Comparison of ENCODE assay signal across 8 cellular contexts in the genomic region with DNA sequence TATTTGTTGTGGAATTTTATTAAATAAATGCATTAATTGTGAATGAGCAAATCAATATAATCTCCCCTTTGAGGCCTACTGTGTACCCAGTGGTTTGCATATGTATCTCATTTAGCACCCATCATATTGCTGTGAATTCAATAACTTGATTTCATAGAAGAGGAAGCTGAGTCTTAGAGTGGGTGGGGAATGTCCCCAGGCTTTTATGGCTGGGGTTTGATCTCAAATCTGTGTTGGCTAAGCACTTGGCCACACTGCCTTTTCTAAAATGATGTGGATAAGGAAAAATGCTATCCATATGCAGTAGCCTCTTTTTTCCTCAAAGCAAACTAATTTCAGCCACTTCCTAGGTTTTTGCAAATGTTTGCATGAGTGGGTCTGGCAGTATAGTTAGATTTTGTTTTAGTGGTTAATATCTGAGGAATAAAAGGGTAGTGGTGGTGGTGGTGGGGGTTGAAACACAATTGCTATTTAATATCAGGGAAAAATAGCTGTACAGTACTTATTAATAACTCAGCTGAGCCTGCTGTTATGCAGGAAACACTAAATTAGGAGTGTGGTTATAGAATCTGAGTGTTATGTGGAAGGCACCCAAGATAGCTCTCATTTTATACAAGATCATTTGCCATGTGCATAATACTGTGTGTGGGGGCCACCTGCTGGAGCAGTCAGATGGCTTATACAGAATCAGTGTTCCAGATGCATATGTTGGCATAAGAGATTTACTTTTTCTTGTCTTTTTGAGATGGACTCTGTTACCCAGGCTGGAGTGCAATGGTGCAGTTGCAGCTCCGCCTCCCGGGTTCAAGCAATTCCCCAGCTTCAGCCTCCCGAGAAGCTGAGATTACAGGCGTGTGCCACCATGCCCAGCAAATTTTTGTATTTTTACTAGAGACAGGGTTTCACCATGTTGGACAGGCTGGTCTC.
A peak's percentile ranks its signal among the peaks of the same experiment; 100 is the strongest.
DNase-seq lines count a peak whose midpoint lies in the region; ATAC-seq, FAIRE-seq and TF ChIP-seq lines count a peak whose summit lies in the region.

No MANE protein-coding gene starts in this region.

- peak; percentile 91 for FAIRE-seq in keratinocyte (lab: Jason Lieb, UNC)

- CTCF ChIA-PET in BJ (lab: Yijun Ruan, JAX): interaction anchor here (0.5 to 6.2 kb wide), 22 partner anchors 10 to 683 kb away, joined by 3 to 93 read pairs (median 4); a partner anchor contains a TSS

- no peak overlapping the region for H3K4me2 ChIP-seq in keratinocyte (ENCODE audit: control insufficient read depth, extremely low read depth, insufficient read depth, low read depth, low read length)

- no peaks in the 10 kb centered on the region for H4K20me1 ChIP-seq in keratinocyte (ENCODE audit: control insufficient read depth, extremely low read depth, insufficient read depth, low read length)

- DNase-seq in BJ (ENCODE audit: low read depth) (peak; percentile 30), HS-27A (ENCODE audit: low read depth) (peak; percentile 40), astrocyte of the cerebellum (ENCODE audit: low read depth) (peak; percentile 86), keratinocyte (ENCODE audit: low read depth, low spot score) (no peak), ecto neural progenitor cell (ENCODE audit: low spot score) (no peak)
- peak; percentile 50 to 62 for DNase-seq in stimulated activated CD4-positive, alpha-beta T cell treated with anti-CD3 and anti-CD28 coated beads, Interleukin-2, amount 100 ng/mL, for 24 hours

- H3K36me3 ChIP-seq in BJ (ENCODE audit: control insufficient read depth, insufficient read depth, low read length) (no peaks in the 10 kb centered on the region), keratinocyte (ENCODE audit: control insufficient read depth in 2 of 2, extremely low read depth in 1 of 2, insufficient read depth in 2 of 2, low read length in 2 of 2) (peaks cover 0 to 1% of the 10 kb centered on the region in 2 experiments)

- no peak overlapping the region for H3K9ac ChIP-seq in keratinocyte (ENCODE audit: control insufficient read depth, extremely low read depth, insufficient read depth, low read length)

- POLR2A ChIA-PET in BJ (lab: Charles Lee): interaction anchor here (0.5 to 0.9 kb wide), 3 partner anchors 43 to 229 kb away, joined by 3 read pairs; no protein-coding TSS in a partner anchor

- peaks cover 39% of the 10 kb centered on the region for H3K4me1 Mint-ChIP-seq in T-helper 1 cell treated with Interleukin-12 subunit alpha and Interleukin-12 subunit beta and Interleukin-4 antibody, amounts not matched to agents 30 μg/mL and 1 μg/mL, for 36 hours (ENCODE audit: low read depth)

- H3K27me3 ChIP-seq in BJ (ENCODE audit: control insufficient read depth, insufficient read depth, low read length) (no peaks in the 10 kb centered on the region), keratinocyte (ENCODE audit: control insufficient read depth, extremely low read depth, insufficient read depth, low read length) (no peaks in the 10 kb centered on the region)

- H3K4me1 ChIP-seq in keratinocyte (ENCODE audit: control insufficient read depth, extremely low read depth, insufficient read depth, low read length): peaks cover 7% of the 10 kb centered on the region

- H3K4me3 ChIP-seq in BJ (ENCODE audit: low read depth, low read length) (no peak overlapping the region), astrocyte of the cerebellum (ENCODE audit: low read depth, low read length) (no peak overlapping the region), keratinocyte (ENCODE audit: control insufficient read depth in 2 of 3, extremely low read depth in 1 of 3, insufficient read depth in 2 of 3, low read depth in 1 of 3, low read length in 3 of 3) (no peak overlapping the region)

- no peaks in the 10 kb centered on the region for H3K9me1 ChIP-seq in keratinocyte (ENCODE audit: control insufficient read depth, extremely low read depth, insufficient read depth, low read length)

- dilution Hi-C loops in keratinocyte (cut with MboI; ENCODE audit: extremely low pct_ligation_motif_present, low sequenced_read_pairs): no loop called here

- H3K27ac Mint-ChIP-seq in T-helper 1 cell treated with Interleukin-12 subunit alpha and Interleukin-12 subunit beta and Interleukin-4 antibody, amounts not matched to agents 30 μg/mL and 1 μg/mL, for 36 hours: peak overlapping the region; percentile 43

- peaks cover 13% of the 10 kb centered on the region for H3K36me3 Mint-ChIP-seq in T-helper 1 cell treated with Interleukin-12 subunit alpha and Interleukin-12 subunit beta and Interleukin-4 antibody, amounts not matched to agents 30 μg/mL and 1 μg/mL, for 36 hours (ENCODE audit: low read depth)

- no peaks in the 10 kb centered on the region for H3K79me2 ChIP-seq in keratinocyte (ENCODE audit: control insufficient read depth, insufficient read depth, low read length)

- no peak overlapping the region for H3K27ac ChIP-seq in keratinocyte (ENCODE audit: control insufficient read depth, insufficient read depth, low read length)

- no peaks in the 10 kb centered on the region for H3K27me3 Mint-ChIP-seq in T-helper 1 cell treated with Interleukin-12 subunit alpha and Interleukin-12 subunit beta and Interleukin-4 antibody, amounts not matched to agents 30 μg/mL and 1 μg/mL, for 36 hours (ENCODE audit: low read depth)

- in situ Hi-C loops in astrocyte of the cerebellum (cut with HindIII; ENCODE audit: low sequenced_read_pairs): loop anchor here (5.0 kb wide), 1 partner anchor 227 kb away; no protein-coding TSS in a partner anchor

- H3K9me3 ChIP-seq in keratinocyte (ENCODE audit: control insufficient read depth, low read depth, low read length): no peaks in the 10 kb centered on the region

- no peaks in the 10 kb centered on the region for H3K9me3 Mint-ChIP-seq in T-helper 1 cell treated with Interleukin-12 subunit alpha and Interleukin-12 subunit beta and Interleukin-4 antibody, amounts not matched to agents 30 μg/mL and 1 μg/mL, for 36 hours

- H2AFZ ChIP-seq in keratinocyte (ENCODE audit: control insufficient read depth, low read length): no peak overlapping the region

- TF ChIP-seq CTCF in BJ (IDR thresholded peaks at IDR 0.05; ENCODE audit: insufficient read depth, low read depth, low read length) (peak; percentile 74), astrocyte of the cerebellum (IDR thresholded peaks at IDR 0.05; ENCODE audit: low read depth, low read length, missing control alignments) (peak; percentile 74), keratinocyte (optimal IDR thresholded peaks at IDR 0.05 in 1 of 3, IDR thresholded peaks at IDR 0.05 in 1 of 3, conservative IDR thresholded peaks at IDR 0.05 in 1 of 3; ENCODE audit: extremely low read depth in 1 of 3, insufficient read depth in 2 of 3, low read length in 3 of 3) (peak; percentile 31 to 79 (median 54))

- peak; percentile 73 for ATAC-seq in GM18867 (IDR thresholded peaks at IDR 0.05; ENCODE audit: unreplicated experiment)

- H3K4me3 Mint-ChIP-seq in T-helper 1 cell treated with Interleukin-12 subunit alpha and Interleukin-12 subunit beta and Interleukin-4 antibody, amounts not matched to agents 30 μg/mL and 1 μg/mL, for 36 hours: no peak overlapping the region

Comparison
In these comparisons a context has a peak if more than half of its experiments do, and no peak if none do; other contexts are left out.
1. DNase-seq: peak in BJ (single experiment), HS-27A (single experiment), astrocyte of the cerebellum (single experiment) and stimulated activated CD4-positive, alpha-beta T cell treated with anti-CD3 and anti-CD28 coated beads, Interleukin-2, amount 100 ng/mL, for 24 hours (2 of 2); none in keratinocyte (single experiment) and ecto neural progenitor cell (single experiment).
2. Peak in every context shown above with its lines, with median percentiles within 50 percentile points of each other: CTCF ChIP-seq.